Comparison of ENCODE assay signal across 20 cellular contexts in genomic region chr16:14398014-14398717, GRCh38.
DNase-seq lines count a peak whose midpoint lies in the region; ATAC-seq and TF ChIP-seq lines count a peak whose summit lies in the region.
"Had no signal": no experiment of that assay in that cellular context is flagged by ENCODE, and none has a peak within 500 bp of the region (broad histone marks: within the 10 kb centered on the region; RNA-seq: fewer than 3 reads in every experiment).

No MANE protein-coding gene starts in this region.

- H3K27ac ChIP-seq in IMR-90 (ENCODE audit: insufficient read depth, low read length), result no peak overlapping the region
- H3K27ac ChIP-seq in RWPE2 (ENCODE audit: poor library complexity, severe bottlenecking), result peak overlapping the region; percentile 80
- peak overlapping the region; percentile 95 for H3K27ac ChIP-seq in psoas muscle
- no peak overlapping the region for H3K27ac ChIP-seq in substantia nigra (ENCODE audit: low read depth, low read length, poor library complexity, severe bottlenecking)
- H3K27ac ChIP-seq: HL-60, SK-N-MC had no signal

- H2AFZ ChIP-seq in IMR-90 (replicated peaks; ENCODE audit: low read length, poor library complexity), result no peak overlapping the region
- H2AFZ ChIP-seq: GM23248 had no signal

- POLR2A ChIA-PET in IMR-90 (lab: Charles Lee; ENCODE audit: unreplicated experiment), result no interaction called here

- ATAC-seq in IMR-90 (ENCODE audit: low read depth), result no peak
- peak; percentile 73 for ATAC-seq in RWPE2 (ENCODE audit: low read depth)
- ATAC-seq in esophagus mucosa, result peak; percentile 69
- no peak for ATAC-seq in psoas muscle
- no peak for ATAC-seq in GM18873 (IDR thresholded peaks at IDR 0.05; ENCODE audit: low FRiP score, unreplicated experiment)
- ATAC-seq: Right ventricle myocardium inferior had no signal

- no peak overlapping the region; the same call in 1 of the 2 replicates for H3K23ac ChIP-seq in IMR-90 (ENCODE audit: low read depth, low read length)

- H3K27me3 ChIP-seq in IMR-90 (ENCODE audit: control insufficient read depth, insufficient read depth, low read length), result no peaks in the 10 kb centered on the region
- no peaks in the 10 kb centered on the region for H3K27me3 ChIP-seq in RWPE2 (ENCODE audit: insufficient read depth, poor library complexity, severe bottlenecking)
- H3K27me3 ChIP-seq in psoas muscle (ENCODE audit: insufficient read depth in 3 of 3, low read length in 2 of 3), result no peaks in the 10 kb centered on the region

- no peak overlapping the region for H4K8ac ChIP-seq in IMR-90 (ENCODE audit: low read depth in 2 of 2, low read length in 2 of 2)

- no peak overlapping the region for H2BK5ac ChIP-seq in IMR-90 (ENCODE audit: low read depth, low read length, poor library complexity, severe bottlenecking)

- H2AK5ac ChIP-seq in IMR-90 (ENCODE audit: low read depth, low read length), result peak overlapping the region; percentile 82; the same call in 1 of the 2 replicates

- H3K14ac ChIP-seq in IMR-90 (replicated peaks; ENCODE audit: low read depth, low read length), result peak overlapping the region; percentile 86; the same call in 1 of the 2 replicates

- H4K91ac ChIP-seq in IMR-90 (ENCODE audit: insufficient read depth, low read depth, low read length), result peak overlapping the region; percentile 55; the same call in 1 of the 2 replicates

- in situ Hi-C loops in IMR-90 (cut with MboI; ENCODE audit: low sequenced_read_pairs), result loop anchor here (10.0 kb wide), 1 partner anchor 93 kb away; no protein-coding TSS in a partner anchor

- H3K36me3 ChIP-seq in IMR-90 (ENCODE audit: control insufficient read depth, insufficient read depth, low read length) (no peaks in the 10 kb centered on the region), RWPE2 (ENCODE audit: low read depth) (no peaks in the 10 kb centered on the region), psoas muscle (ENCODE audit: insufficient read depth in 1 of 2, low read depth in 1 of 2) (no peaks in the 10 kb centered on the region)

- H3K9me1 ChIP-seq in IMR-90 (ENCODE audit: insufficient read depth, low read length), result 0 out of 2 replicates have a peak, but pooled peaks cover 5% of the 10 kb centered on the region

- H2BK20ac ChIP-seq in IMR-90 (ENCODE audit: low read depth, low read length), result peak overlapping the region; percentile 71

- no peak for TF ChIP-seq POLR2A in IMR-90 (IDR thresholded peaks at IDR 0.05; ENCODE audit: low read depth, low read length)

- H3K4me3 ChIP-seq in IMR-90 (ENCODE audit: insufficient read depth, low read depth, low read length), result no peak overlapping the region
- no peak overlapping the region for H3K4me3 ChIP-seq in RWPE2 (ENCODE audit: severe bottlenecking)
- no peak overlapping the region for H3K4me3 ChIP-seq in psoas muscle
- H3K4me3 ChIP-seq: GM23248, K562, SK-N-MC had no signal

- WGBS in IMR-90 (ENCODE audit: extremely low coverage in 2 of 2, insufficient read length in 1 of 2), 2 experiments, result 97% methylated on average over 5 of the region's 11 CpGs; no CpG with 5 or more reads in 1 of the 2 experiments
- 85 to 90% (median 86%) methylated on average over 11 of the region's 11 CpGs for WGBS in psoas muscle, 3 donors

- no TSS peak for BruUV-seq in IMR-90 (replicated peaks; lab: Mats Ljungman, UMichigan)

- dilution Hi-C loops in IMR-90 (cut with HindIII; ENCODE audit: low sequenced_read_pairs, unreplicated experiment), result no loop called here

- CTCF ChIA-PET in IMR-90 (lab: Yijun Ruan, JAX), result no interaction called here

- H3K4me2 ChIP-seq in IMR-90 (ENCODE audit: low read depth, low read length), result no peak overlapping the region

- intact Hi-C loops in IMR-90 (cut with micrococcal nuclease) (no loop called here), psoas muscle (cut with DNase I) (loop anchor here in 1 of 2 donors (5.0 kb wide), 2 partner anchors 36 to 91 kb away; no protein-coding TSS in a partner anchor)

- no peak overlapping the region for H4K5ac ChIP-seq in IMR-90 (ENCODE audit: low read depth, low read length)

- H3K4me1 ChIP-seq in IMR-90 (ENCODE audit: control insufficient read depth, insufficient read depth, low read length) (peaks cover 8% of the 10 kb centered on the region), RWPE2 (ENCODE audit: insufficient read depth, poor library complexity, severe bottlenecking) (peaks cover 22% of the 10 kb centered on the region), psoas muscle (peaks cover 10% of the 10 kb centered on the region)

- no peak for TF ChIP-seq RAD21 in IMR-90 (IDR thresholded peaks at IDR 0.05; ENCODE audit: low read length)

- H2BK15ac ChIP-seq in IMR-90 (ENCODE audit: low read depth, low read length), result peak overlapping the region; percentile 92; the same call in 2 of the 3 replicates

- H3K9ac ChIP-seq in IMR-90 (ENCODE audit: low read depth, low read length), result no peak overlapping the region
- H3K9ac ChIP-seq: GM23248 had no signal

- peak overlapping the region; percentile 71 for H2BK120ac ChIP-seq in IMR-90 (ENCODE audit: low read depth, low read length)

- no peak overlapping the region for H3K18ac ChIP-seq in IMR-90 (ENCODE audit: low read depth, low read length)

- H3K79me1 ChIP-seq in IMR-90 (ENCODE audit: low read depth in 1 of 2, low read length in 2 of 2), result no peaks in the 10 kb centered on the region

- no peaks in the 10 kb centered on the region for H3K9me3 ChIP-seq in IMR-90 (ENCODE audit: control insufficient read depth, insufficient read depth, low read length)
- no peaks in the 10 kb centered on the region for H3K9me3 ChIP-seq in RWPE2 (ENCODE audit: severe bottlenecking)
- H3K9me3 ChIP-seq in psoas muscle, result no peaks in the 10 kb centered on the region

- H4K20me1 ChIP-seq in IMR-90 (ENCODE audit: insufficient read depth, low read length), result no peaks in the 10 kb centered on the region

- H3K4ac ChIP-seq in IMR-90 (ENCODE audit: low read depth, low read length), result peak overlapping the region; percentile 60

- DNase-seq in IMR-90, result peak; percentile 10
- DNase-seq in RWPE2 (ENCODE audit: low spot score), result no peak
- no peak for DNase-seq in psoas muscle
- DNase-seq in activated effector memory CD4-positive, alpha-beta T cell treated with Interleukin-2 at 50 U/mL for 16 hours, result no peak
- DNase-seq in substantia nigra (lab: John Stamatoyannopoulos, UW), result no peak
- DNase-seq in CD1c-positive myeloid dendritic cell (ENCODE audit: extremely low spot score), result no peak
- DNase-seq: AML-193; CD4-positive, CD25-positive, alpha-beta regulatory T cell; DMS53; NCI-H1092 treated with DMSO at 0.1 percent for 48 hours; NCI-H2081 treated with DMSO at 0.1 percent for 48 hours; NCI-H510A; NCI-H82 had no signal

- no peak overlapping the region; the same call in 1 of the 2 replicates for H3K56ac ChIP-seq in IMR-90 (ENCODE audit: extremely low read depth, insufficient read depth, low read length)

- TF ChIP-seq CTCF in IMR-90 (conservative IDR thresholded peaks at IDR 0.05; ENCODE audit: low read depth, low read length) (no peak), RWPE2 (IDR thresholded peaks at IDR 0.05; ENCODE audit: poor library complexity, severe bottlenecking) (no peak), psoas muscle (IDR thresholded peaks at IDR 0.05) (no peak)

- H2AK9ac ChIP-seq in IMR-90 (replicated peaks; ENCODE audit: low read depth, low read length, poor library complexity), result no peak overlapping the region

TF ChIP-seq in IMR-90, 13 proteins besides CTCF, POLR2A, EP300 and RAD21:
- TF ChIP-seq SMC3 (IDR thresholded peaks at IDR 0.05; ENCODE audit: low read depth, low read length) (no peak), BHLHE40 (IDR thresholded peaks at IDR 0.05; ENCODE audit: low read depth, low read length) (no peak), CHD1 (IDR thresholded peaks at IDR 0.05; ENCODE audit: low read depth, low read length) (no peak), RFX5 (IDR thresholded peaks at IDR 0.05; ENCODE audit: low read depth, low read length) (no peak), ELK1 (IDR thresholded peaks at IDR 0.05; ENCODE audit: borderline replicate concordance, low read depth, low read length) (no peak), CEBPB (IDR thresholded peaks at IDR 0.05; ENCODE audit: low read depth, low read length) (no peak), MXI1 (IDR thresholded peaks at IDR 0.05; ENCODE audit: borderline replicate concordance, low read depth, low read length) (no peak), MAZ (IDR thresholded peaks at IDR 0.05; ENCODE audit: borderline replicate concordance, low read depth, low read length) (no peak), RCOR1 (IDR thresholded peaks at IDR 0.05; ENCODE audit: insufficient replicate concordance, low read length) (no peak), USF2 (IDR thresholded peaks at IDR 0.05; ENCODE audit: low read depth, low read length) (no peak), NFE2L2 (IDR thresholded peaks at IDR 0.05; ENCODE audit: low read depth, low read length) (no peak), MAFK (IDR thresholded peaks at IDR 0.05; ENCODE audit: low read depth, low read length) (no peak), FOS (IDR thresholded peaks at IDR 0.05; ENCODE audit: low read depth, low read length) (no peak)

Comparison
In these comparisons a context has a peak if more than half of its experiments do, and no peak if none do; other contexts are left out.
1. ATAC-seq: peak in RWPE2 (single experiment) and esophagus mucosa (single experiment); none in IMR-90 (single experiment), psoas muscle (0 of 4) and GM18873 (single experiment).
2. H3K27ac ChIP-seq: peak in RWPE2 (single experiment) and psoas muscle (single experiment); none in IMR-90 (single experiment) and substantia nigra (single experiment).